In the genomic region with DNA sequence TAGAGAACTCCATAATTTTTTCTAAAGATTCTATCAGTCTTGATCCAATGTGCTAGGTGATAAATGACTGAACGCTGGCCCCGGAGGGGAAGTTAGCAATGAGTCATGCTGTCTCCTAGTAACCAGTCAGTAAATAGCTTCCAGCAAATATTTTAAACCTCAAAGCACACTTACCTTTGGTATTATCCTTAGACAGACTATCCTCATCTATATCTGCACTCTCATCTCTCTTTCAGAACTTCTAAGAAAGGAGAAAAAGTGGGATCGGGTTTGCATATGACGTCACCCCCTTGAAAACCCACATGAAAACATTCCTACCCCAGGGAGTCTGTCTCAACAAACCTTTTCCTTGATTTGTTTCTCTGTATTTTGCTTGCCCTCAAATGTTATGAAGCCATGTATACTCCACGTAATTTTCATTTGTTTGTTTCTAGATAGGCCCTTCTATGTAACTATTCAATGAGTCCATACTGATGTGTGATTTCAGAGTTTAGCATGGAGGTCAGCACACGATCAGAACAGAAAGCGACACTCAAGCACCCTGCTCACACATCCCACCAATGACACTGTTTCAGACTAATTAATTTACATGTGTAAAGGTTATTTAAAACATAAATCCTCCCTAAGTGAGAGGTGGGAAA, we compare ENCODE assay signal across 1 cellular context.
TF ChIP-seq lines count a peak whose summit lies in the region.

No MANE protein-coding gene starts in this region.

TF ChIP-seq in HepG2, 621 proteins besides CTCF, POLR2A, EP300 and RAD21 (continued from another document and continues in another):
- TF ChIP-seq, protein P1, sequence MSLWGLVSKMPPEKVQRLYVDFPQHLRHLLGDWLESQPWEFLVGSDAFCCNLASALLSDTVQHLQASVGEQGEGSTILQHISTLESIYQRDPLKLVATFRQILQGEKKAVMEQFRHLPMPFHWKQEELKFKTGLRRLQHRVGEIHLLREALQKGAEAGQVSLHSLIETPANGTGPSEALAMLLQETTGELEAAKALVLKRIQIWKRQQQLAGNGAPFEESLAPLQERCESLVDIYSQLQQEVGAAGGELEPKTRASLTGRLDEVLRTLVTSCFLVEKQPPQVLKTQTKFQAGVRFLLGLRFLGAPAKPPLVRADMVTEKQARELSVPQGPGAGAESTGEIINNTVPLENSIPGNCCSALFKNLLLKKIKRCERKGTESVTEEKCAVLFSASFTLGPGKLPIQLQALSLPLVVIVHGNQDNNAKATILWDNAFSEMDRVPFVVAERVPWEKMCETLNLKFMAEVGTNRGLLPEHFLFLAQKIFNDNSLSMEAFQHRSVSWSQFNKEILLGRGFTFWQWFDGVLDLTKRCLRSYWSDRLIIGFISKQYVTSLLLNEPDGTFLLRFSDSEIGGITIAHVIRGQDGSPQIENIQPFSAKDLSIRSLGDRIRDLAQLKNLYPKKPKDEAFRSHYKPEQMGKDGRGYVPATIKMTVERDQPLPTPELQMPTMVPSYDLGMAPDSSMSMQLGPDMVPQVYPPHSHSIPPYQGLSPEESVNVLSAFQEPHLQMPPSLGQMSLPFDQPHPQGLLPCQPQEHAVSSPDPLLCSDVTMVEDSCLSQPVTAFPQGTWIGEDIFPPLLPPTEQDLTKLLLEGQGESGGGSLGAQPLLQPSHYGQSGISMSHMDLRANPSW (CRISPR knock-in tag; IDR thresholded peaks at IDR 0.05; ENCODE audit: borderline replicate concordance) = no peak
- no peak for TF ChIP-seq ZNF30 (CRISPR knock-in tag; IDR thresholded peaks at IDR 0.05)
- no peak for TF ChIP-seq HOXA3 (CRISPR knock-in tag; IDR thresholded peaks at IDR 0.05)
- TF ChIP-seq, protein P2, sequence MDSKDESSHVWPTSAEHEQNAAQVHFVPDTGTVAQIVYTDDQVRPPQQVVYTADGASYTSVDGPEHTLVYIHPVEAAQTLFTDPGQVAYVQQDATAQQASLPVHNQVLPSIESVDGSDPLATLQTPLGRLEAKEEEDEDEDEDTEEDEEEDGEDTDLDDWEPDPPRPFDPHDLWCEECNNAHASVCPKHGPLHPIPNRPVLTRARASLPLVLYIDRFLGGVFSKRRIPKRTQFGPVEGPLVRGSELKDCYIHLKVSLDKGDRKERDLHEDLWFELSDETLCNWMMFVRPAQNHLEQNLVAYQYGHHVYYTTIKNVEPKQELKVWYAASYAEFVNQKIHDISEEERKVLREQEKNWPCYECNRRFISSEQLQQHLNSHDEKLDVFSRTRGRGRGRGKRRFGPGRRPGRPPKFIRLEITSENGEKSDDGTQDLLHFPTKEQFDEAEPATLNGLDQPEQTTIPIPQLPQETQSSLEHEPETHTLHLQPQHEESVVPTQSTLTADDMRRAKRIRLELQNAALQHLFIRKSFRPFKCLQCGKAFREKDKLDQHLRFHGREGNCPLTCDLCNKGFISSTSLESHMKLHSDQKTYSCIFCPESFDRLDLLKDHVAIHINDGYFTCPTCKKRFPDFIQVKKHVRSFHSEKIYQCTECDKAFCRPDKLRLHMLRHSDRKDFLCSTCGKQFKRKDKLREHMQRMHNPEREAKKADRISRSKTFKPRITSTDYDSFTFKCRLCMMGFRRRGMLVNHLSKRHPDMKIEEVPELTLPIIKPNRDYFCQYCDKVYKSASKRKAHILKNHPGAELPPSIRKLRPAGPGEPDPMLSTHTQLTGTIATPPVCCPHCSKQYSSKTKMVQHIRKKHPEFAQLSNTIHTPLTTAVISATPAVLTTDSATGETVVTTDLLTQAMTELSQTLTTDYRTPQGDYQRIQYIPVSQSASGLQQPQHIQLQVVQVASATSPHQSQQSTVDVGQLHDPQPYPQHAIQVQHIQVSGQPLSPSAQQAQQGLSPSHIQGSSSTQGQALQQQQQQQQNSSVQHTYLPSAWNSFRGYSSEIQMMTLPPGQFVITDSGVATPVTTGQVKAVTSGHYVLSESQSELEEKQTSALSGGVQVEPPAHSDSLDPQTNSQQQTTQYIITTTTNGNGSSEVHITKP (CRISPR knock-in tag; IDR thresholded peaks at IDR 0.05; ENCODE audit: low read depth) = no peak
- TF ChIP-seq, protein P3, sequence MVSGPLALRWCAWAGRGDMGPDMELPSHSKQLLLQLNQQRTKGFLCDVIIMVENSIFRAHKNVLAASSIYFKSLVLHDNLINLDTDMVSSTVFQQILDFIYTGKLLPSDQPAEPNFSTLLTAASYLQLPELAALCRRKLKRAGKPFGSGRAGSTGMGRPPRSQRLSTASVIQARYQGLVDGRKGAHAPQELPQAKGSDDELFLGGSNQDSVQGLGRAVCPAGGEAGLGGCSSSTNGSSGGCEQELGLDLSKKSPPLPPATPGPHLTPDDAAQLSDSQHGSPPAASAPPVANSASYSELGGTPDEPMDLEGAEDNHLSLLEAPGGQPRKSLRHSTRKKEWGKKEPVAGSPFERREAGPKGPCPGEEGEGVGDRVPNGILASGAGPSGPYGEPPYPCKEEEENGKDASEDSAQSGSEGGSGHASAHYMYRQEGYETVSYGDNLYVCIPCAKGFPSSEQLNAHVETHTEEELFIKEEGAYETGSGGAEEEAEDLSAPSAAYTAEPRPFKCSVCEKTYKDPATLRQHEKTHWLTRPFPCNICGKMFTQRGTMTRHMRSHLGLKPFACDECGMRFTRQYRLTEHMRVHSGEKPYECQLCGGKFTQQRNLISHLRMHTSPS (CRISPR knock-in tag; IDR thresholded peaks at IDR 0.05; ENCODE audit: low read depth) = no peak
- TF ChIP-seq SKI (IDR thresholded peaks at IDR 0.05; ENCODE audit: partially characterized antibody) = peak; percentile 56
- TF ChIP-seq, protein P4, sequence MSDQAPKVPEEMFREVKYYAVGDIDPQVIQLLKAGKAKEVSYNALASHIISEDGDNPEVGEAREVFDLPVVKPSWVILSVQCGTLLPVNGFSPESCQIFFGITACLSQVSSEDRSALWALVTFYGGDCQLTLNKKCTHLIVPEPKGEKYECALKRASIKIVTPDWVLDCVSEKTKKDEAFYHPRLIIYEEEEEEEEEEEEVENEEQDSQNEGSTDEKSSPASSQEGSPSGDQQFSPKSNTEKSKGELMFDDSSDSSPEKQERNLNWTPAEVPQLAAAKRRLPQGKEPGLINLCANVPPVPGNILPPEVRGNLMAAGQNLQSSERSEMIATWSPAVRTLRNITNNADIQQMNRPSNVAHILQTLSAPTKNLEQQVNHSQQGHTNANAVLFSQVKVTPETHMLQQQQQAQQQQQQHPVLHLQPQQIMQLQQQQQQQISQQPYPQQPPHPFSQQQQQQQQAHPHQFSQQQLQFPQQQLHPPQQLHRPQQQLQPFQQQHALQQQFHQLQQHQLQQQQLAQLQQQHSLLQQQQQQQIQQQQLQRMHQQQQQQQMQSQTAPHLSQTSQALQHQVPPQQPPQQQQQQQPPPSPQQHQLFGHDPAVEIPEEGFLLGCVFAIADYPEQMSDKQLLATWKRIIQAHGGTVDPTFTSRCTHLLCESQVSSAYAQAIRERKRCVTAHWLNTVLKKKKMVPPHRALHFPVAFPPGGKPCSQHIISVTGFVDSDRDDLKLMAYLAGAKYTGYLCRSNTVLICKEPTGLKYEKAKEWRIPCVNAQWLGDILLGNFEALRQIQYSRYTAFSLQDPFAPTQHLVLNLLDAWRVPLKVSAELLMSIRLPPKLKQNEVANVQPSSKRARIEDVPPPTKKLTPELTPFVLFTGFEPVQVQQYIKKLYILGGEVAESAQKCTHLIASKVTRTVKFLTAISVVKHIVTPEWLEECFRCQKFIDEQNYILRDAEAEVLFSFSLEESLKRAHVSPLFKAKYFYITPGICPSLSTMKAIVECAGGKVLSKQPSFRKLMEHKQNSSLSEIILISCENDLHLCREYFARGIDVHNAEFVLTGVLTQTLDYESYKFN (CRISPR knock-in tag; conservative IDR thresholded peaks at IDR 0.05) = peak; percentile 84
- TF ChIP-seq, protein P5, sequence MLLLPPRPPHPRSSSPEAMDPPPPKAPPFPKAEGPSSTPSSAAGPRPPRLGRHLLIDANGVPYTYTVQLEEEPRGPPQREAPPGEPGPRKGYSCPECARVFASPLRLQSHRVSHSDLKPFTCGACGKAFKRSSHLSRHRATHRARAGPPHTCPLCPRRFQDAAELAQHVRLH (CRISPR knock-in tag; IDR thresholded peaks at IDR 0.05; ENCODE audit: borderline replicate concordance, low read depth) = no peak
- peak; percentile 71 for TF ChIP-seq ATF1 (CRISPR knock-in tag; IDR thresholded peaks at IDR 0.05)
- TF ChIP-seq, protein P6, sequence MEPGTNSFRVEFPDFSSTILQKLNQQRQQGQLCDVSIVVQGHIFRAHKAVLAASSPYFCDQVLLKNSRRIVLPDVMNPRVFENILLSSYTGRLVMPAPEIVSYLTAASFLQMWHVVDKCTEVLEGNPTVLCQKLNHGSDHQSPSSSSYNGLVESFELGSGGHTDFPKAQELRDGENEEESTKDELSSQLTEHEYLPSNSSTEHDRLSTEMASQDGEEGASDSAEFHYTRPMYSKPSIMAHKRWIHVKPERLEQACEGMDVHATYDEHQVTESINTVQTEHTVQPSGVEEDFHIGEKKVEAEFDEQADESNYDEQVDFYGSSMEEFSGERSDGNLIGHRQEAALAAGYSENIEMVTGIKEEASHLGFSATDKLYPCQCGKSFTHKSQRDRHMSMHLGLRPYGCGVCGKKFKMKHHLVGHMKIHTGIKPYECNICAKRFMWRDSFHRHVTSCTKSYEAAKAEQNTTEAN (CRISPR knock-in tag; conservative IDR thresholded peaks at IDR 0.05) = peak; percentile 86
- no peak for TF ChIP-seq DNMT3B (CRISPR knock-in tag; conservative IDR thresholded peaks at IDR 0.05)
- TF ChIP-seq, protein P7, sequence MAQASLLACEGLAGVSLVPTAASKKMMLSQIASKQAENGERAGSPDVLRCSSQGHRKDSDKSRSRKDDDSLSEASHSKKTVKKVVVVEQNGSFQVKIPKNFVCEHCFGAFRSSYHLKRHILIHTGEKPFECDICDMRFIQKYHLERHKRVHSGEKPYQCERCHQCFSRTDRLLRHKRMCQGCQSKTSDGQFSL (CRISPR knock-in tag; IDR thresholded peaks at IDR 0.05) = no peak
- TF ChIP-seq, protein P8, sequence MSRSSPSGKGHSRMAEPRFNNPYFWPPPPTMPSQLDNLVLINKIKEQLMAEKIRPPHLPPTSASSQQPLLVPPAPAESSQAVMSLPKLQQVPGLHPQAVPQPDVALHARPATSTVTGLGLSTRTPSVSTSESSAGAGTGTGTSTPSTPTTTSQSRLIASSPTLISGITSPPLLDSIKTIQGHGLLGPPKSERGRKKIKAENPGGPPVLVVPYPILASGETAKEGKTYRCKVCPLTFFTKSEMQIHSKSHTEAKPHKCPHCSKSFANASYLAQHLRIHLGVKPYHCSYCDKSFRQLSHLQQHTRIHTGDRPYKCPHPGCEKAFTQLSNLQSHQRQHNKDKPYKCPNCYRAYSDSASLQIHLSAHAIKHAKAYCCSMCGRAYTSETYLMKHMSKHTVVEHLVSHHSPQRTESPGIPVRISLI (CRISPR knock-in tag; IDR thresholded peaks at IDR 0.05; ENCODE audit: borderline replicate concordance) = peak; percentile 45; the same call in 1 of the 2 replicates
- peak; percentile 10; the same call in 1 of the 2 replicates for TF ChIP-seq CEBPG (CRISPR knock-in tag; IDR thresholded peaks at IDR 0.05)
- TF ChIP-seq CREB1 (IDR thresholded peaks at IDR 0.05) = peak; percentile 98
- TF ChIP-seq CREB1 (CRISPR knock-in tag; IDR thresholded peaks at IDR 0.05) = peak; percentile 85
- 0 out of 2 replicates have a peak, but pooled peaks have one; percentile 43 for TF ChIP-seq ZNF543 (CRISPR knock-in tag; IDR thresholded peaks at IDR 0.05)
- TF ChIP-seq, protein P9, sequence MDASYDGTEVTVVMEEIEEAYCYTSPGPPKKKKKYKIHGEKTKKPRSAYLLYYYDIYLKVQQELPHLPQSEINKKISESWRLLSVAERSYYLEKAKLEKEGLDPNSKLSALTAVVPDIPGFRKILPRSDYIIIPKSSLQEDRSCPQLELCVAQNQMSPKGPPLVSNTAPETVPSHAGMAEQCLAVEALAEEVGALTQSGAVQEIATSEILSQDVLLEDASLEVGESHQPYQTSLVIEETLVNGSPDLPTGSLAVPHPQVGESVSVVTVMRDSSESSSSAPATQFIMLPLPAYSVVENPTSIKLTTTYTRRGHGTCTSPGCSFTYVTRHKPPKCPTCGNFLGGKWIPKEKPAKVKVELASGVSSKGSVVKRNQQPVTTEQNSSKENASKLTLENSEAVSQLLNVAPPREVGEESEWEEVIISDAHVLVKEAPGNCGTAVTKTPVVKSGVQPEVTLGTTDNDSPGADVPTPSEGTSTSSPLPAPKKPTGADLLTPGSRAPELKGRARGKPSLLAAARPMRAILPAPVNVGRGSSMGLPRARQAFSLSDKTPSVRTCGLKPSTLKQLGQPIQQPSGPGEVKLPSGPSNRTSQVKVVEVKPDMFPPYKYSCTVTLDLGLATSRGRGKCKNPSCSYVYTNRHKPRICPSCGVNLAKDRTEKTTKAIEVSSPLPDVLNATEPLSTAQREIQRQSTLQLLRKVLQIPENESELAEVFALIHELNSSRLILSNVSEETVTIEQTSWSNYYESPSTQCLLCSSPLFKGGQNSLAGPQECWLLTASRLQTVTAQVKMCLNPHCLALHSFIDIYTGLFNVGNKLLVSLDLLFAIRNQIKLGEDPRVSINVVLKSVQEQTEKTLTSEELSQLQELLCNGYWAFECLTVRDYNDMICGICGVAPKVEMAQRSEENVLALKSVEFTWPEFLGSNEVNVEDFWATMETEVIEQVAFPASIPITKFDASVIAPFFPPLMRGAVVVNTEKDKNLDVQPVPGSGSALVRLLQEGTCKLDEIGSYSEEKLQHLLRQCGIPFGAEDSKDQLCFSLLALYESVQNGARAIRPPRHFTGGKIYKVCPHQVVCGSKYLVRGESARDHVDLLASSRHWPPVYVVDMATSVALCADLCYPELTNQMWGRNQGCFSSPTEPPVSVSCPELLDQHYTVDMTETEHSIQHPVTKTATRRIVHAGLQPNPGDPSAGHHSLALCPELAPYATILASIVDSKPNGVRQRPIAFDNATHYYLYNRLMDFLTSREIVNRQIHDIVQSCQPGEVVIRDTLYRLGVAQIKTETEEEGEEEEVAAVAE (CRISPR knock-in tag; IDR thresholded peaks at IDR 0.05; ENCODE audit: borderline replicate concordance) = no peak
- no peak for TF ChIP-seq SNAI1 (CRISPR knock-in tag; IDR thresholded peaks at IDR 0.05; ENCODE audit: borderline replicate concordance)
- TF ChIP-seq SOX5 (CRISPR knock-in tag; IDR thresholded peaks at IDR 0.05; ENCODE audit: borderline replicate concordance) = peak; percentile 47; the same call in 1 of the 2 replicates
- no peak for TF ChIP-seq FIP1L1 (IDR thresholded peaks at IDR 0.05; ENCODE audit: borderline replicate concordance, insufficient read depth, low read depth, low read length)
- TF ChIP-seq, protein P10, sequence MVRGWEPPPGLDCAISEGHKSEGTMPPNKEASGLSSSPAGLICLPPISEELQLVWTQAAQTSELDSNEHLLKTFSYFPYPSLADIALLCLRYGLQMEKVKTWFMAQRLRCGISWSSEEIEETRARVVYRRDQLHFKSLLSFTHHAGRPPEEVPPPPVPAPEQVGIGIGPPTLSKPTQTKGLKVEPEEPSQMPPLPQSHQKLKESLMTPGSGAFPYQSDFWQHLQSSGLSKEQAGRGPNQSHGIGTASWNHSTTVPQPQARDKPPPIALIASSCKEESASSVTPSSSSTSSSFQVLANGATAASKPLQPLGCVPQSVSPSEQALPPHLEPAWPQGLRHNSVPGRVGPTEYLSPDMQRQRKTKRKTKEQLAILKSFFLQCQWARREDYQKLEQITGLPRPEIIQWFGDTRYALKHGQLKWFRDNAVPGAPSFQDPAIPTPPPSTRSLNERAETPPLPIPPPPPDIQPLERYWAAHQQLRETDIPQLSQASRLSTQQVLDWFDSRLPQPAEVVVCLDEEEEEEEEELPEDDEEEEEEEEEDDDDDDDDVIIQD (CRISPR knock-in tag; IDR thresholded peaks at IDR 0.05; ENCODE audit: low read depth) = peak; percentile 43; the same call in 1 of the 2 replicates
- no peak for TF ChIP-seq ZSCAN20 (CRISPR knock-in tag; IDR thresholded peaks at IDR 0.05; ENCODE audit: borderline replicate concordance)
- peak; percentile 82 for TF ChIP-seq NCOA2 (CRISPR knock-in tag; IDR thresholded peaks at IDR 0.05)
- peak; percentile 97 for TF ChIP-seq FOSL2 (CRISPR knock-in tag; IDR thresholded peaks at IDR 0.05)
- no peak for TF ChIP-seq DNMT1 (CRISPR knock-in tag; IDR thresholded peaks at IDR 0.05)
- no peak for TF ChIP-seq SOX13 (IDR thresholded peaks at IDR 0.05)
- peak in 1 of 2 experiments; percentile 70; a peak in 2 of 4 replicates for TF ChIP-seq SOX13 (CRISPR knock-in tag; conservative IDR thresholded peaks at IDR 0.05 in 1 of 2, IDR thresholded peaks at IDR 0.05 in 1 of 2)
- TF ChIP-seq ZFP1 (CRISPR knock-in tag; IDR thresholded peaks at IDR 0.05) = peak; percentile 94; the same call in 1 of the 2 replicates
